Comparison of ENCODE assay signal across 9 cellular contexts in the genomic region with DNA sequence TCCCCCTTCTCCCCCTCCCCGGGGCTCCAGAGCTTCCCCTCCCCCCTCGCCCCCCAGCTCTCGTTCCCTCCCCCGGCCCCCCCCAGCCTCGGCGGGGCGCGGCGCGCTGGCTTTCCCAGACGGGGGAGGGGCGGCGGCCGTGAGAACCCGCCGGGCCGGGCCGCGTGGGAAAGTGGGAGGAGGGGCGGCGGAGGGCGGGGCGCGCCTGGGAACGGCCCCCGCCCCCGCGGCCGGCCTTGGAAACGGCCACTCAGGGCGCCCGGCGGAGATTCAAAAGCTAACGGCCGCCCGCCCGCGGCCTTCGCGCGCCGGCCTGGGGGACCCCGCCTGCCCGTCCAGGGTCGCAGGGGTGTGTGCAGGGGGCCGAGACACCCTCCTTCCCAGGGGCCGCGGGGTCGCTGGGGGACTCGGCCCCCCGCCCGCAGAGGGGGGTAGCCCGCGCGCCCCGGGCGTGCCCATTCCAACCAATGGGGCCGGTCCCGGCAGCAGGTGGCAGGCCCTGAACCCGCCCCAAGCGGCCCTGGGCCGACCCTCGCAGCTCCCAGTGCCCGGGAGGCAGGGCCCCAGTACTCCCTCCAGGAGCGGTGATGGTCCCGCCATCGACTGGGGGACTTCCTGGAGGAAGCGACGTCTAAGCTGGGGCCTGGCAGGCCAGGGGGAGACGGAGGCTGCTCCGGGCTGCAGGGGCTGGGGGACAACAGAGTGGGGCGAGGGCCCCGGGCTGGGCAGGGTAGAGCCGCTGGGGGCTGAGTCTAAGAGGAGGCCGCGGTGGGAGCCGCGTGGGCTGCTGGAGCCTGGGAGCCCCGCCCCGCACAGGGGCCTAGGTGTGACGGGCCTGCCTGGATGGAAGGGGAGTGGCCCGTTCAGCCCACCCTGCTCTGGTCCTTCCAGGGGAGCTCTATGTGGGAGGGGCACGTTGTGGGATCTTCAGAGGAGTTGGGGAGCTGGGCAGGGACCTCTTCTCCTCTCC. TPM values are rescaled to one million over a fixed set of nuclear protein-coding genes. Genes with fewer than 3 reads are reported as not detected.
A peak's percentile ranks its signal among the peaks of the same experiment; 100 is the strongest.
DNase-seq lines count a peak whose midpoint lies in the region; ATAC-seq and TF ChIP-seq lines count a peak whose summit lies in the region.
"Had no signal": no experiment of that assay in that cellular context is flagged by ENCODE, and none has a peak within 500 bp of the region (broad histone marks: within the 10 kb centered on the region; RNA-seq: fewer than 3 reads in every experiment).

No MANE protein-coding gene starts in this region.

- no peak overlapping the region for H3K27ac ChIP-seq in colonic mucosa

- DNase-seq in NCI-H82 (lab: John Stamatoyannopoulos, UW) (peak; percentile 60), NCI-H82 treated with DMSO at 0.1 percent for 48 hours (lab: John Stamatoyannopoulos, UW; ENCODE audit: unreplicated experiment) (no peak), NCI-H2227 treated with DMSO at 0.1 percent for 48 hours (lab: John Stamatoyannopoulos, UW) (peak; percentile 35), colonic mucosa (peak; percentile 69), mucosa of descending colon (peak; percentile 63 to 78 (median 70)), NCI-H2081 (lab: John Stamatoyannopoulos, UW) (no peak), OCI-M2 (lab: John Stamatoyannopoulos, UW; ENCODE audit: unreplicated experiment) (no peak)
- DNase-seq: CD4-positive, CD25-positive, alpha-beta regulatory T cell had no signal

- H3K27me3 ChIP-seq in colonic mucosa: peaks cover 6% of the 10 kb centered on the region

- H3K9ac ChIP-seq in colonic mucosa (ENCODE audit: low read depth in 2 of 2, low read length in 2 of 2): peak overlapping the region; percentile 12 to 43

- H3K9me3 ChIP-seq in colonic mucosa: no peaks in the 10 kb centered on the region
- no peaks in the 10 kb centered on the region for H3K9me3 ChIP-seq in mucosa of descending colon

- peaks cover 5% of the 10 kb centered on the region for H3K4me1 ChIP-seq in colonic mucosa
- peaks cover 26% of the 10 kb centered on the region for H3K4me1 ChIP-seq in mucosa of descending colon (ENCODE audit: low read depth)

- intact Hi-C loops in colonic mucosa (cut with DNase I): no loop called here
- intact Hi-C loops in mucosa of descending colon (cut with DNase I, micrococcal nuclease): no loop called here

- H3K4me3 ChIP-seq in colonic mucosa (peak overlapping the region; percentile 33), mucosa of descending colon (no peak overlapping the region)

- H3K36me3 ChIP-seq in colonic mucosa (no peaks in the 10 kb centered on the region), mucosa of descending colon (ENCODE audit: low read depth) (no peaks in the 10 kb centered on the region)

- peak; percentile 36 for ATAC-seq in mucosa of descending colon
- no peak for ATAC-seq in HG02678 (IDR thresholded peaks at IDR 0.05; ENCODE audit: unreplicated experiment)

- TF ChIP-seq CTCF in colonic mucosa (IDR thresholded peaks at IDR 0.05) (no peak), mucosa of descending colon (IDR thresholded peaks at IDR 0.05) (no peak)

RNA-seq across cellular contexts. Expression of gene NRARP, which starts 14.2 kb away (rescaled TPM):
- total RNA-seq in colonic mucosa (100 to 1,000 TPM; 120 to 178 TPM), mucosa of descending colon (100 to 1,000 TPM in 2 of 3 donors, 10 to 100 TPM in 1; 61.4 to 171 (median 146) TPM)

RNA-seq across cellular contexts. Expression of gene TOR4A, which starts 38.8 kb away (rescaled TPM):
- total RNA-seq in colonic mucosa (10 to 100 TPM; 57.1 to 63.9 TPM), mucosa of descending colon (10 to 100 TPM; 23.3 to 48.6 (median 45.3) TPM)

Comparison
In these comparisons a context has a peak if more than half of its experiments do, and no peak if none do; other contexts are left out.
1. DNase-seq: peak in NCI-H82 (single experiment), NCI-H2227 treated with DMSO at 0.1 percent for 48 hours (single experiment), colonic mucosa (single experiment) and mucosa of descending colon (3 of 3); none in NCI-H82 treated with DMSO at 0.1 percent for 48 hours (single experiment), NCI-H2081 (0 of 2) and OCI-M2 (single experiment).